ENCODE assay signal across 8 cellular contexts in genomic region chr1:109619405-109619654, GRCh38. TPM values are rescaled to one million over a fixed set of nuclear protein-coding genes. Genes with fewer than 3 reads are reported as not detected.
DNase-seq lines count a peak whose midpoint lies in the region; ATAC-seq and TF ChIP-seq lines count a peak whose summit lies in the region.

Gene GNAT2, minus strand, starts transcription at chr1:109619616. Its CDS starts 6,746 bp downstream, at chr1:109612870.

- H3K36me3 Mint-ChIP-seq in nephron (ENCODE audit: low read depth): no peaks in the 10 kb centered on the region

- H2AFZ ChIP-seq in Karpas-422 (ENCODE audit: low read length): peak within 1 kb of the TSS; percentile 81; the same call in 1 of the 2 replicates

- H3K9ac ChIP-seq in Karpas-422 (ENCODE audit: low read length): peak within 1 kb of the TSS; percentile 92

- H3K27ac ChIP-seq in Karpas-422 (ENCODE audit: low read length): peak within 1 kb of the TSS; percentile 76
- peak within 1 kb of the TSS; percentile 15 to 93 (median 83) for H3K27ac ChIP-seq in dorsolateral prefrontal cortex

- POLR2A ChIA-PET in BJ (lab: Charles Lee): no interaction called here

- peaks cover 47% of the 10 kb centered on the region for H3K79me2 ChIP-seq in Karpas-422 (ENCODE audit: low read length)

- DNase-seq in BJ (ENCODE audit: low read depth): no peak
- no peak for DNase-seq in Karpas-422
- DNase-seq in dorsolateral prefrontal cortex: no peak
- no peak for DNase-seq in A172 (ENCODE audit: low spot score)
- no peak for DNase-seq in MV-4-11 (lab: John Stamatoyannopoulos, UW)
- DNase-seq in GF-D8 (lab: John Stamatoyannopoulos, UW): no peak

- peaks cover 53% of the 10 kb centered on the region for H3K4me1 Mint-ChIP-seq in nephron

- intact Hi-C loops in dorsolateral prefrontal cortex (cut with DNase I): no loop called here

- no peaks in the 10 kb centered on the region for H3K27me3 ChIP-seq in BJ (ENCODE audit: control insufficient read depth, insufficient read depth, low read length)
- no peaks in the 10 kb centered on the region for H3K27me3 ChIP-seq in Karpas-422 (ENCODE audit: low read length)
- no peaks in the 10 kb centered on the region for H3K27me3 ChIP-seq in dorsolateral prefrontal cortex

- H3K9me3 ChIP-seq in Karpas-422 (ENCODE audit: low read length): no peaks in the 10 kb centered on the region

- H3K4me3 ChIP-seq in BJ (ENCODE audit: low read depth, low read length) (peak within 1 kb of the TSS; percentile 83), Karpas-422 (ENCODE audit: low read length) (peak within 1 kb of the TSS; percentile 92), dorsolateral prefrontal cortex (peak within 1 kb of the TSS; percentile 53 to 92 (median 74))

- CTCF ChIA-PET in BJ (lab: Yijun Ruan, JAX): interaction anchor here (0.5 to 13.3 kb wide), 4 partner anchors 19 to 153 kb away, joined by 3 to 153 read pairs (median 4); no protein-coding TSS in a partner anchor

- peak within 1 kb of the TSS; percentile 74 to 99 (median 97) for H3K27ac Mint-ChIP-seq in nephron

- TF ChIP-seq CTCF in BJ (IDR thresholded peaks at IDR 0.05; ENCODE audit: insufficient read depth, low read depth, low read length) (no peak), dorsolateral prefrontal cortex (IDR thresholded peaks at IDR 0.05 in 54 of 56, conservative IDR thresholded peaks at IDR 0.05 in 2 of 56; ENCODE audit: low read depth in 1 of 56, partially characterized antibody in 56 of 56) (no peak), nephron (IDR thresholded peaks at IDR 0.05; ENCODE audit: unreplicated experiment in 3 of 3) (no peak)

- H3K36me3 ChIP-seq in BJ (ENCODE audit: control insufficient read depth, insufficient read depth, low read length) (peaks cover 1% of the 10 kb centered on the region; the same call in 1 of the 2 replicates), Karpas-422 (ENCODE audit: insufficient read depth, low read length) (no peaks in the 10 kb centered on the region)

- ATAC-seq in HG02798 (IDR thresholded peaks at IDR 0.05; ENCODE audit: poor library complexity, unreplicated experiment): no peak

- no peaks in the 10 kb centered on the region for H3K9me2 ChIP-seq in Karpas-422 (replicated peaks; ENCODE audit: insufficient read depth, low read length)

- H3K4me2 ChIP-seq in Karpas-422 (ENCODE audit: low read depth, low read length, poor library complexity, severe bottlenecking): peak within 1 kb of the TSS; percentile 97

- peak within 1 kb of the TSS; percentile 96 to 99 (median 98) for H3K4me3 Mint-ChIP-seq in nephron

- no peaks in the 10 kb centered on the region for H3K9me3 Mint-ChIP-seq in nephron

- H3K4me1 ChIP-seq in Karpas-422 (ENCODE audit: low read length): peaks cover 82% of the 10 kb centered on the region

- H3K27me3 Mint-ChIP-seq in nephron (ENCODE audit: low read depth): no peaks in the 10 kb centered on the region

- peaks cover 13% of the 10 kb centered on the region; the same call in 1 of the 2 replicates for H4K20me1 ChIP-seq in Karpas-422 (ENCODE audit: insufficient read depth, low read depth, low read length)

RNA-seq across cellular contexts. Expression of gene GNAT2, which starts in this region (rescaled TPM):
- polyA plus RNA-seq in BJ (2011; rRNA removed): 0.09 and 0.15 TPM in 2 replicates
- polyA minus RNA-seq in BJ (2011; rRNA and poly(A)+ RNA removed): not detected in 2 replicates
- total RNA-seq in Karpas-422 (2014; rRNA removed; shearing (Covaris generic); ENCODE audit: low replicate concordance): not detected in 2 replicates
- 1 to 10 TPM in 3 of 120 experiments, under 1 TPM in 12, not detected in 105; 0.29 to 1.9 (median 0.50) TPM for total RNA-seq in dorsolateral prefrontal cortex
- 0.41 TPM in 1 of 2 replicates, not detected in the other for total RNA-seq in A172 (2014; rRNA removed; shearing (Covaris generic))
